In genomic region chr4:7658297-7659204, GRCh38 we compare ENCODE assay signal across 19 cellular contexts.
DNase-seq lines count a peak whose midpoint lies in the region; ATAC-seq, FAIRE-seq and TF ChIP-seq lines count a peak whose summit lies in the region.
"Had no signal": no experiment of that assay in that cellular context is flagged by ENCODE, and none has a peak within 500 bp of the region (broad histone marks: within the 10 kb centered on the region; RNA-seq: fewer than 3 reads in every experiment).

No MANE protein-coding gene starts in this region.

- no peak overlapping the region for H3K9ac ChIP-seq in adipocyte (ENCODE audit: low read length)
- H3K9ac ChIP-seq in HepG2 (ENCODE audit: insufficient read depth, low read depth, low read length), result no peak overlapping the region

- WGBS in HepG2 (ENCODE audit: low lambda C conversion rate), result 35% methylated on average over 3 of the region's 5 CpGs

- in situ Hi-C loops in HepG2 (cut with HindIII; ENCODE audit: extremely low pct_ligation_motif_present, low pct_unique_long_range_greater_than_20kb), result no loop called here

- FAIRE-seq in HepG2 (lab: Jason Lieb, UNC), result no peak
- FAIRE-seq: pancreas had no signal

- no peak overlapping the region for H3K4me2 ChIP-seq in HepG2 (ENCODE audit: low read depth, low read length)

- no peak overlapping the region for H3K27ac ChIP-seq in HepG2 (ENCODE audit: extremely low read length, insufficient read depth, low read length)
- H3K27ac ChIP-seq: cardiac muscle cell, dorsolateral prefrontal cortex, pancreas, sigmoid colon had no signal

- H3K36me3 ChIP-seq in adipocyte (ENCODE audit: control insufficient read depth, insufficient read depth, low read length, severe bottlenecking), result no peaks in the 10 kb centered on the region
- no peaks in the 10 kb centered on the region for H3K36me3 ChIP-seq in HepG2 (replicated peaks in 1 of 2; ENCODE audit: control insufficient read depth in 1 of 2, insufficient read depth in 2 of 2, low read length in 2 of 2)
- H3K36me3 ChIP-seq: cardiac muscle cell, pancreas, sigmoid colon had no signal

- H3K4me3 ChIP-seq in adipocyte (ENCODE audit: low read length) (no peak overlapping the region), HepG2 (replicated peaks in 1 of 3; ENCODE audit: insufficient read depth in 1 of 3, low read depth in 2 of 3, low read length in 3 of 3) (no peak overlapping the region)
- H3K4me3 ChIP-seq: cardiac muscle cell, dorsolateral prefrontal cortex, pancreas, sigmoid colon had no signal

- TF ChIP-seq POLR2A in HepG2 (IDR thresholded peaks at IDR 0.05; ENCODE audit: insufficient read depth in 1 of 2, low read depth in 2 of 2, low read length in 2 of 2), result no peak

- TF ChIP-seq CTCF in HepG2 (CRISPR knock-in tag; IDR thresholded peaks at IDR 0.05), result no peak

- H2AFZ ChIP-seq in HepG2 (ENCODE audit: low read length), result no peak overlapping the region

- POLR2A ChIA-PET in HepG2 (lab: Yijun Ruan, JAX), result no interaction called here

- TF ChIP-seq RAD21 in HepG2 (CRISPR knock-in tag; IDR thresholded peaks at IDR 0.05), result no peak

- TF ChIP-seq EP300 in HepG2 (IDR thresholded peaks at IDR 0.05; ENCODE audit: low read depth in 2 of 2, low read length in 2 of 2) (no peak), HepG2 (CRISPR knock-in tag; IDR thresholded peaks at IDR 0.05; ENCODE audit: borderline replicate concordance) (no peak)

- ATAC-seq in HepG2, result no peak; the same call in 2 of the 3 replicates
- ATAC-seq: pancreas had no signal

- H3K79me2 ChIP-seq in HepG2 (ENCODE audit: insufficient read depth, low read length), result no peaks in the 10 kb centered on the region

- CTCF ChIA-PET in HepG2 (lab: Yijun Ruan, JAX; ENCODE audit: low intra/inter-chr PET ratio, low total read pairs), result no interaction called here

- DNase-seq in Daoy (ENCODE audit: low read depth) (peak; percentile 71), NAMALWA (ENCODE audit: low spot score) (peak; percentile 13), adipocyte (ENCODE audit: low read depth) (peak; percentile 9), HepG2 (ENCODE audit: low spot score) (peak; percentile 20), NK-92 (lab: John Stamatoyannopoulos, UW; ENCODE audit: unreplicated experiment) (no peak), SKM-1 treated with dmso at 0.1 percent for 144 hours (lab: John Stamatoyannopoulos, UW; ENCODE audit: unreplicated experiment) (no peak), hippocampal formation (lab: John Stamatoyannopoulos, UW) (no peak)
- DNase-seq: activated CD4-positive, CD25-positive, alpha-beta regulatory T cell; activated CD8-positive, alpha-beta memory T cell treated with anti-CD3 and anti-CD28 coated beads for 24 hours; Calu3; GDM1; naive B cell; NCI-H510A; SHP77; sigmoid colon; stimulated activated CD4-positive, alpha-beta T cell treated with anti-CD3 and anti-CD28 coated beads, Interleukin-1b, Interleukin-23, amount 100 ng/mL, for 48 hours had no signal

- H4K20me1 ChIP-seq in HepG2 (ENCODE audit: insufficient read depth, low read length), result no peaks in the 10 kb centered on the region

- H3K4me1 ChIP-seq in adipocyte (ENCODE audit: control insufficient read depth, insufficient read depth, low read length) (no peaks in the 10 kb centered on the region), HepG2 (ENCODE audit: insufficient read depth, low read length) (peaks cover 32% of the 10 kb centered on the region)
- H3K4me1 ChIP-seq: pancreas, sigmoid colon had no signal

- intact Hi-C loops in HepG2 (cut with micrococcal nuclease; ENCODE audit: unreplicated experiment), result no loop called here

- H3K9me3 ChIP-seq in adipocyte (ENCODE audit: control insufficient read depth, low read length), result no peaks in the 10 kb centered on the region
- no peaks in the 10 kb centered on the region for H3K9me3 ChIP-seq in HepG2 (ENCODE audit: low read length)
- H3K9me3 ChIP-seq: pancreas, sigmoid colon had no signal

- peaks cover 9% of the 10 kb centered on the region for H3K27me3 ChIP-seq in adipocyte (replicated peaks; ENCODE audit: control insufficient read depth, insufficient read depth, low read length)
- H3K27me3 ChIP-seq in HepG2 (ENCODE audit: control insufficient read depth in 1 of 2, insufficient read depth in 2 of 2, low read length in 2 of 2), result no peaks in the 10 kb centered on the region
- H3K27me3 ChIP-seq: cardiac muscle cell, pancreas, sigmoid colon had no signal

- BruUV-seq in HepG2 (replicated peaks; lab: Mats Ljungman, UMichigan), result no TSS peak

TF ChIP-seq in HepG2, 621 proteins besides CTCF, POLR2A, EP300 and RAD21:
- TF ChIP-seq SNAPC2 (CRISPR knock-in tag; IDR thresholded peaks at IDR 0.05) (no peak), ZNF34 (CRISPR knock-in tag; IDR thresholded peaks at IDR 0.05; ENCODE audit: borderline replicate concordance) (no peak), GPBP1L1 (CRISPR knock-in tag; IDR thresholded peaks at IDR 0.05) (no peak), TOPORS (CRISPR knock-in tag; IDR thresholded peaks at IDR 0.05) (no peak), REST (IDR thresholded peaks at IDR 0.05; ENCODE audit: borderline replicate concordance in 1 of 2, low read depth in 1 of 2, low read length in 2 of 2) (no peak), ZNF24 (IDR thresholded peaks at IDR 0.05) (peak; percentile 50; the same call in 1 of the 2 replicates), NR2F1 (CRISPR knock-in tag; IDR thresholded peaks at IDR 0.05) (no peak)

Comparison
In these comparisons a context has a peak if more than half of its experiments do, and no peak if none do; other contexts are left out.
1. DNase-seq: peak in Daoy (single experiment), NAMALWA (single experiment), adipocyte (single experiment) and HepG2 (single experiment); none in NK-92 (single experiment), SKM-1 treated with dmso at 0.1 percent for 144 hours (single experiment) and hippocampal formation (0 of 2).